9 cellular contexts compared by ENCODE assay signal in genomic region chr11:77569671-77570070, GRCh38.
"Had no signal": no experiment of that assay in that cellular context is flagged by ENCODE, and none has a peak within 500 bp of the region (broad histone marks: within the 10 kb centered on the region; RNA-seq: fewer than 3 reads in every experiment).

No MANE protein-coding gene starts in this region.

- H3K36me3 ChIP-seq: HAP-1 had no signal

- H3K4me3 Mint-ChIP-seq: HFFc6 had no signal

- H3K4me2 ChIP-seq: KMS-11 had no signal

- H3K4me3 ChIP-seq: GM23248, HAP-1 had no signal

- H3K27ac Mint-ChIP-seq: HFFc6 had no signal

- H2AFZ ChIP-seq: GM23248 had no signal

- H3K9me3 Mint-ChIP-seq: HFFc6 had no signal

- H3K9ac ChIP-seq: GM23248, KMS-11 had no signal

- DNase-seq: GM23248, H7, HFFc6, Kasumi-1, KBM-7 had no signal

- H3K9me3 ChIP-seq: HAP-1 had no signal

- H3K27ac ChIP-seq: GM23248, KMS-11 had no signal

- FAIRE-seq: HTR-8/SVneo had no signal

- ATAC-seq: HCT116 had no signal
